Comparison of ENCODE assay signal across 8 cellular contexts in the genomic region with DNA sequence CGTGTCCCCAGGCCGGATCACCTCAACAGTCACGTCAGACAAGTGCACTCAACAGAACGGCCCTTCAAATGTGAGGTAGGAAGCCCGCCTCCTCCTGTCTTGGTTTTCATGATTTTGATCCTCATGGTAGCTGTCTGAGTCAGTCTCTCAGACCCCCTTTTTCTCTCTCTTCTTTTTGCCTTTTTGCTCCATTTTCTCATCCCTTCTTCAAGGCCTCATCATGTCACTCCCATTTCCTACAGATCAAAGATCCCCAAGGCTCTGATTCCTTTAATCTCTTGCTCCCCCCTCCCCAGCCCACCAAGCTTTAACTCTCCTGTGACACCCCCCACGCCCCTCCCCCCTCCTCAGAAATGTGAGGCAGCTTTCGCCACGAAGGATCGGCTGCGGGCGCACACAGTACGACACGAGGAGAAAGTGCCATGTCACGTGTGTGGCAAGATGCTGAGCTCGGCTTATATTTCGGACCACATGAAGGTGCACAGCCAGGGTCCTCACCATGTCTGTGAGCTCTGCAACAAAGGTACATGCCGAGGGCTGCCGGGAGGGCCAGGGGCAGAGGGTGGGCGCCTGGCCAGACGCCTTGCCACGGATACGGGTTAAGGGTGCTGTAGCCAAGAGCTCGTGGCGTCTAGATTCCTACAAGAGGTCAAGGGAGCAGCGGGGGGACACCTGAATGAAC.
A peak's percentile ranks its signal among the peaks of the same experiment; 100 is the strongest.
DNase-seq lines count a peak whose midpoint lies in the region; ATAC-seq and TF ChIP-seq lines count a peak whose summit lies in the region.

No MANE protein-coding gene starts in this region.

- peaks cover 7% of the 10 kb centered on the region for H3K4me1 ChIP-seq in RWPE2 (ENCODE audit: insufficient read depth, poor library complexity, severe bottlenecking)
- H3K4me1 ChIP-seq in effector memory CD4-positive, alpha-beta T cell (ENCODE audit: control insufficient read depth, insufficient read depth, low read length, poor library complexity, severe bottlenecking), result peaks cover 56% of the 10 kb centered on the region
- peaks cover 59 to 64% of the 10 kb centered on the region in 2 experiments for H3K4me1 ChIP-seq in neutrophil (ENCODE audit: control insufficient read depth in 1 of 2, insufficient read depth in 1 of 2, low read depth in 1 of 2, low read length in 1 of 2)

- peak overlapping the region; percentile 92 for H3K27ac ChIP-seq in RWPE2 (ENCODE audit: poor library complexity, severe bottlenecking)
- H3K27ac ChIP-seq in effector memory CD4-positive, alpha-beta T cell (ENCODE audit: insufficient read depth, low read length, poor library complexity, severe bottlenecking), result peak overlapping the region; percentile 85
- H3K27ac ChIP-seq in neutrophil, result peak overlapping the region; percentile 93

- H3K27me3 ChIP-seq in RWPE2 (ENCODE audit: insufficient read depth, poor library complexity, severe bottlenecking) (no peaks in the 10 kb centered on the region), neutrophil (peaks cover 23% of the 10 kb centered on the region)
- no peaks in the 10 kb centered on the region for H3K27me3 ChIP-seq in effector memory CD4-positive, alpha-beta T cell (replicated peaks; ENCODE audit: control insufficient read depth, insufficient read depth, low read length, poor library complexity, severe bottlenecking)

- H3K9me3 ChIP-seq in RWPE2 (ENCODE audit: severe bottlenecking), result no peaks in the 10 kb centered on the region
- no peaks in the 10 kb centered on the region for H3K9me3 ChIP-seq in effector memory CD4-positive, alpha-beta T cell (ENCODE audit: control insufficient read depth, low read length)
- no peaks in the 10 kb centered on the region for H3K9me3 ChIP-seq in neutrophil

- TF ChIP-seq CTCF in RWPE2 (IDR thresholded peaks at IDR 0.05; ENCODE audit: poor library complexity, severe bottlenecking) (no peak), neutrophil (IDR thresholded peaks at IDR 0.05) (no peak)

- no peak for ATAC-seq in RWPE2 (ENCODE audit: low read depth)
- ATAC-seq in HG03457 (IDR thresholded peaks at IDR 0.05; ENCODE audit: unreplicated experiment), result no peak

- H3K36me3 ChIP-seq in RWPE2 (ENCODE audit: low read depth) (peaks cover 29% of the 10 kb centered on the region), neutrophil (peaks cover 21% of the 10 kb centered on the region)
- H3K36me3 ChIP-seq in effector memory CD4-positive, alpha-beta T cell (ENCODE audit: control insufficient read depth, insufficient read depth, low read length), result peaks cover 7% of the 10 kb centered on the region

- peak; percentile 38 for DNase-seq in RWPE2 (ENCODE audit: low spot score)
- no peak for DNase-seq in effector memory CD4-positive, alpha-beta T cell
- no peak for DNase-seq in NCI-H2081 (lab: John Stamatoyannopoulos, UW)
- no peak for DNase-seq in SIG-M5 (lab: John Stamatoyannopoulos, UW)
- DNase-seq in putamen (ENCODE audit: low spot score), result no peak

- H3K4me3 ChIP-seq in GM08714 (ENCODE audit: low read length) (peak overlapping the region; percentile 77), RWPE2 (ENCODE audit: severe bottlenecking) (peak overlapping the region; percentile 88), neutrophil (ENCODE audit: low read depth in 1 of 2, low read length in 1 of 2) (peak overlapping the region; percentile 67 to 74)
- peak overlapping the region; percentile 75 for H3K4me3 ChIP-seq in effector memory CD4-positive, alpha-beta T cell (ENCODE audit: insufficient read depth, low read depth, low read length, poor library complexity, severe bottlenecking)
